35 cellular contexts compared by ENCODE assay signal in genomic region chr12:39048395-39048794, GRCh38.
"Had no signal": no experiment of that assay in that cellular context is flagged by ENCODE, and none has a peak within 500 bp of the region (broad histone marks: within the 10 kb centered on the region; RNA-seq: fewer than 3 reads in every experiment).

No MANE protein-coding gene starts in this region.

- H3K36me3 Mint-ChIP-seq: activated naive CD8-positive, alpha-beta T cell treated with anti-CD3 and anti-CD28 coated beads for 36 hours had no signal

- H3K36me3 ChIP-seq: brain microvascular endothelial cell, MG63 had no signal

- H3K4me3 ChIP-seq: MG63, PC-9 had no signal

- H3K4me1 Mint-ChIP-seq: activated B cell treated with CpG ODN at 0.5 μM for 24 hours; activated naive CD8-positive, alpha-beta T cell treated with anti-CD3 and anti-CD28 coated beads for 36 hours; activated T-helper 17 cell treated with anti-CD3 and anti-CD28 coated beads, Interleukin-2, amount 50 U/mL, for 72 hours had no signal

- H2AFZ ChIP-seq: PC-9 had no signal

- H3K27ac Mint-ChIP-seq: activated B cell treated with CpG ODN at 0.5 μM for 24 hours; activated CD8-positive, alpha-beta T cell treated with anti-CD3 and anti-CD28 coated beads for 36 hours; activated naive CD8-positive, alpha-beta T cell treated with anti-CD3 and anti-CD28 coated beads for 36 hours; activated T-cell treated with anti-CD3 and anti-CD28 coated beads, Interleukin-2, amount 50 U/mL, for 72 hours; activated T-helper 17 cell treated with anti-CD3 and anti-CD28 coated beads, Interleukin-2, amount 50 U/mL, for 72 hours had no signal

- DNase-seq: activated B cell treated with CpG ODN at 0.5 μM for 24 hours; activated CD4-positive, alpha-beta T cell treated with anti-CD3 and anti-CD28 coated beads for 4 hours; activated CD4-positive, CD25-positive, alpha-beta regulatory T cell treated with anti-CD3 and anti-CD28 coated beads, Interleukin-2, amount 50 U/mL, for 72 hours; activated CD8-positive, alpha-beta T cell treated with anti-CD3 and anti-CD28 coated beads for 36 hours; activated effector memory CD4-positive, alpha-beta T cell treated with anti-CD3 and anti-CD28 coated beads, Interleukin-2, amount 50 U/mL, for 16 hours; activated naive CD4-positive, alpha-beta T cell; activated naive CD4-positive, alpha-beta T cell treated with anti-CD3 and anti-CD28 coated beads, Interleukin-2, amount 50 U/mL, for 16 hours; activated naive CD8-positive, alpha-beta T cell treated with anti-CD3 and anti-CD28 coated beads for 36 hours; activated T-cell treated with anti-CD3 and anti-CD28 coated beads, Interleukin-2, amount 50 U/mL, for 1 hour; activated T-cell treated with anti-CD3 and anti-CD28 coated beads, Interleukin-2, amount 50 U/mL, for 72 hours; amniotic stem cell; aorta; brain microvascular endothelial cell; central memory CD4-positive, alpha-beta T cell; Kasumi-1; KG1; MG63; NCI-H1048; NCI-H1105 treated with DMSO at 0.1 percent for 48 hours; NCI-H1436 treated with DMSO at 0.1 percent for 48 hours; NCI-H1694 treated with DMSO at 0.1 percent for 48 hours; NCI-H2029; NCI-H2107; NCI-H345; NCI-H524 treated with DMSO at 0.1 percent for 48 hours; NK-92 treated with Interleukin-12 subunit alpha and Interleukin-12 subunit beta, amount 100 ng/mL, for 24 hours; PC-9; SIG-M5; SW 1271; T-helper 1 cell; T-helper 2 cell; T-helper 9 cell had no signal

- H3K27me3 ChIP-seq: brain microvascular endothelial cell, MG63 had no signal

- H3K9me3 Mint-ChIP-seq: activated B cell treated with CpG ODN at 0.5 μM for 24 hours; activated CD8-positive, alpha-beta T cell treated with anti-CD3 and anti-CD28 coated beads for 36 hours; activated naive CD8-positive, alpha-beta T cell treated with anti-CD3 and anti-CD28 coated beads for 36 hours; activated T-helper 17 cell treated with anti-CD3 and anti-CD28 coated beads, Interleukin-2, amount 50 U/mL, for 72 hours had no signal

- H3K9me3 ChIP-seq: MG63 had no signal

- H3K27ac ChIP-seq: brain microvascular endothelial cell, PC-9, RWPE1, VCaP had no signal

- H3K4me3 Mint-ChIP-seq: activated B cell treated with CpG ODN at 0.5 μM for 24 hours; activated CD8-positive, alpha-beta T cell treated with anti-CD3 and anti-CD28 coated beads for 36 hours; activated naive CD8-positive, alpha-beta T cell treated with anti-CD3 and anti-CD28 coated beads for 36 hours; activated T-cell treated with anti-CD3 and anti-CD28 coated beads, Interleukin-2, amount 50 U/mL, for 72 hours; activated T-helper 17 cell treated with anti-CD3 and anti-CD28 coated beads, Interleukin-2, amount 50 U/mL, for 72 hours had no signal

- H3K4me2 ChIP-seq: PC-9 had no signal

- H3K27me3 Mint-ChIP-seq: activated B cell treated with CpG ODN at 0.5 μM for 24 hours; activated CD8-positive, alpha-beta T cell treated with anti-CD3 and anti-CD28 coated beads for 36 hours; activated naive CD8-positive, alpha-beta T cell treated with anti-CD3 and anti-CD28 coated beads for 36 hours; activated T-helper 17 cell treated with anti-CD3 and anti-CD28 coated beads, Interleukin-2, amount 50 U/mL, for 72 hours had no signal
